8 cellular contexts compared by ENCODE assay signal in the genomic region with DNA sequence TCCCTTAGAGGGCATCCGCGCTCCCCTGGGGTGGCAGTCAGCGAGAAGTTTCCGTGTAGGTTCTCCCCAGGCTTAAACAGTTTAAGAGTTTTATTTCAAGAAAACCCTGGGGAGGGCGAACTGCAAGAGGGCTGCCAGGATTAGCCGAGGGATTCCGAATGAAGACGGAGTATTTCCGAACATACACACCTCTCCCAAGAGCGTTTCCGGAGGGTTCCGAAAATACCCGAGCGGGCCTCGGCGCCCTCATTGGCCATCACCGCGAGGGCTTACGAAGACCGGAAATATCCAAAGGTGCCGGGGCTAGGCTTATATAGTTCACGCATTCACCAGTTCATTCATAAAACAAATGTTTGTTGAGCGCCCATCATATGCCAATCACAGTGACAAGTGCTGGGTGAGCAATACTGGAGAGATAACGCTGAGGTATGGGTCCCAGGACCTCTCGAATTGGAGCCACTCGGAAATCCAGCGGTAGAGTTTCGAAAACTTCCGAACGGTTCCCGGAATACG. TPM values are rescaled to one million over a fixed set of nuclear protein-coding genes. Genes with fewer than 3 reads are reported as not detected.
DNase-seq lines count a peak whose midpoint lies in the region; ATAC-seq, FAIRE-seq and TF ChIP-seq lines count a peak whose summit lies in the region.

No MANE protein-coding gene starts in this region.

- peak overlapping the region; percentile 67 for H3K4me3 ChIP-seq in fibroblast of the aortic adventitia (ENCODE audit: low read depth, low read length)

- H3K36me3 Mint-ChIP-seq in natural killer cell treated with Interleukin-12 subunit alpha and Interleukin-12 subunit beta and Interleukin-15 and Interleukin-18, amount 100 ng/mL, for 72 hours: peaks cover 11% of the 10 kb centered on the region

- no peak for TF ChIP-seq POLR2A in H54 (IDR thresholded peaks at IDR 0.05; ENCODE audit: low read depth, low read length)

- H3K27me3 Mint-ChIP-seq in natural killer cell treated with Interleukin-12 subunit alpha and Interleukin-12 subunit beta and Interleukin-15 and Interleukin-18, amount 100 ng/mL, for 72 hours: no peaks in the 10 kb centered on the region

- DNase-seq in DMS79 treated with DMSO at 0.1 percent for 48 hours (lab: John Stamatoyannopoulos, UW) (peak; percentile 97), H54 (ENCODE audit: insufficient read length, low spot score) (peak; percentile 99), LoVo (ENCODE audit: low spot score) (peak; percentile 92), RPMI8226 (peak; percentile 97), fibroblast of the aortic adventitia (ENCODE audit: low read depth) (peak; percentile 97)
- peak; percentile 89 for DNase-seq in activated T-helper 9 cell treated with anti-CD3 and anti-CD28 coated beads, Interleukin-2, amount 50 U/mL, for 16 hours (ENCODE audit: low read depth)
- DNase-seq in natural killer cell treated with Interleukin-12 subunit alpha and Interleukin-12 subunit beta and Interleukin-15 and Interleukin-18, amount 100 ng/mL, for 72 hours (ENCODE audit: low spot score): peak; percentile 95
- DNase-seq in stimulated activated naive CD4-positive, alpha-beta T cell (lab: John Stamatoyannopoulos, UW): peak; percentile 87 to 100 (median 98)

- H3K4me3 Mint-ChIP-seq in natural killer cell treated with Interleukin-12 subunit alpha and Interleukin-12 subunit beta and Interleukin-15 and Interleukin-18, amount 100 ng/mL, for 72 hours: peak overlapping the region; percentile 98

- peak overlapping the region; percentile 98 to 99 for H3K27ac Mint-ChIP-seq in natural killer cell treated with Interleukin-12 subunit alpha and Interleukin-12 subunit beta and Interleukin-15 and Interleukin-18, amount 100 ng/mL, for 72 hours

- no peak for TF ChIP-seq CTCF in fibroblast of the aortic adventitia (IDR thresholded peaks at IDR 0.05; ENCODE audit: insufficient read depth, low read length)

- FAIRE-seq in H54 (lab: Jason Lieb, UNC): no peak

- H3K4me1 Mint-ChIP-seq in natural killer cell treated with Interleukin-12 subunit alpha and Interleukin-12 subunit beta and Interleukin-15 and Interleukin-18, amount 100 ng/mL, for 72 hours (ENCODE audit: low read depth in 2 of 2): peaks cover 59 to 62% of the 10 kb centered on the region in 2 donors

- ATAC-seq in natural killer cell treated with Interleukin-12 subunit alpha and Interleukin-12 subunit beta and Interleukin-15 and Interleukin-18, amount 100 ng/mL, for 72 hours: peak; percentile 88 to 90

- H3K9me3 Mint-ChIP-seq in natural killer cell treated with Interleukin-12 subunit alpha and Interleukin-12 subunit beta and Interleukin-15 and Interleukin-18, amount 100 ng/mL, for 72 hours: no peaks in the 10 kb centered on the region

RNA-seq across cellular contexts. Expression of a gene that starts 0.4 kb away (rescaled TPM):
- 88.6 and 829 TPM in 2 replicates for total RNA-seq in fibroblast of the aortic adventitia (ENCODE audit: low replicate concordance)
- 1,000 to 10,000 TPM; 1,106 to 1,518 TPM for total RNA-seq in natural killer cell treated with Interleukin-12 subunit alpha and Interleukin-12 subunit beta and Interleukin-15 and Interleukin-18, amount 100 ng/mL, for 72 hours

RNA-seq across cellular contexts. Expression of a gene that starts 1.2 kb away (rescaled TPM):
- not detected in 2 replicates for total RNA-seq in fibroblast of the aortic adventitia (ENCODE audit: low replicate concordance)
- total RNA-seq in natural killer cell treated with Interleukin-12 subunit alpha and Interleukin-12 subunit beta and Interleukin-15 and Interleukin-18, amount 100 ng/mL, for 72 hours: 1 to 10 TPM; 5.2 to 8.3 TPM

RNA-seq across cellular contexts. Expression of a gene that starts 8.7 kb away (rescaled TPM):
- total RNA-seq in fibroblast of the aortic adventitia (ENCODE audit: low replicate concordance): not detected in 2 replicates
- not detected for total RNA-seq in natural killer cell treated with Interleukin-12 subunit alpha and Interleukin-12 subunit beta and Interleukin-15 and Interleukin-18, amount 100 ng/mL, for 72 hours

RNA-seq across cellular contexts. Expression of a gene that starts 15.0 kb away (rescaled TPM):
- total RNA-seq in fibroblast of the aortic adventitia (ENCODE audit: low replicate concordance): 1.6 and 2.2 TPM in 2 replicates
- under 1 TPM in 1 of 2 donors, not detected in 1; 0.78 TPM for total RNA-seq in natural killer cell treated with Interleukin-12 subunit alpha and Interleukin-12 subunit beta and Interleukin-15 and Interleukin-18, amount 100 ng/mL, for 72 hours

RNA-seq across cellular contexts. Expression of a gene that starts 22.2 kb away (rescaled TPM):
- not detected in 2 replicates for total RNA-seq in fibroblast of the aortic adventitia (ENCODE audit: low replicate concordance)
- not detected for total RNA-seq in natural killer cell treated with Interleukin-12 subunit alpha and Interleukin-12 subunit beta and Interleukin-15 and Interleukin-18, amount 100 ng/mL, for 72 hours

Comparison
In these comparisons a context has a peak if more than half of its experiments do, and no peak if none do; other contexts are left out.
1. Peak in every context shown above with its lines: DNase-seq, ATAC-seq and H3K4me3 ChIP-seq.